1 cellular context compared by ENCODE assay signal in the genomic region with DNA sequence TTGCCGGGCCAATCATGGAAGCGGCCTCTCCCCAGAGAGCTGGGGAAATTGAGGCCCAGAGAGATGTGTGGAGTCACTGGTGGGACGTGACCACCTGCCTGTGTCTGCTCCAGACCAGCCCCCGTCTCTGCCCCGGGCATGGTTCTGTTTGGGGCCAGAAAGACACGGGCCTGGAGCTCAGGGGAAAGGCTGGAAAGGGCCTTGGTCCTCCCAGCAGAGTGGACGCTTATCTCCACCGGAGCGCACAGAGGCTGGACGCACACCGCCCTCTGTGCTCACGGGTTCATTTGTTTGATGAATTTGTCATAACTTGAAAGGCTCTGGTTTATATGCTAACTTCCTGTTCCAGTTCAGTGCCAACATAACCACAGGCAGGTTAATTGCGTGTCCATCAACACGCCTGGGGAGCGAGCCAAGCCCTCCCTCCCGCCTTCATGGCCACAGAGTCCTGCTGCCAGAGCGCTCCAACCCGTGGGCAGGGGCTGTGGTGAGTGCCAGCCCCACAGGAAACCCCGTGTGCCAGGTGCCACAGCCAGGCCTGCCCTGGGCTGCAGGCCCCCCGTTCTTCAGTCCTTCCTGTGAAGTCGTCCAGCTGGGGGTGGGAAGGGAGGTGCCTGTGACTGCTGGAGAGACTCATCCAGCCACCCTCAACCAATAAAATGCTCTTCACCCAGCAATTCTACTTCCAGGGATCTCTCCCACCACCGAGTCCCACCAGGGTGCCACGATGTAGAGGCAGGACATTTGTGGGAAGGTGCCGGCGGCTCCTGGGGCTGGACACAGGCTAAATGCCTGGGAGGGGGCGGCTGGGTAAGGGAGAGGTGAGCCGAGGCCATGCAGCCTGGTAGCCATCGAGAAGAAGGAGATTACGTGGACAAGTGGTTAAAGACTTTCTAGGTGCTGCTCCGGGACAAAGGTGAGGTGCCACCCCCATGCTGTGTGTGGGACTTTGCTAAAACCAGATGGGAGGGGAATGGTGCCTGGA.
TF ChIP-seq lines count a peak whose summit lies in the region.

No MANE protein-coding gene starts in this region.

TF ChIP-seq in K562, 482 proteins besides CTCF, POLR2A, EP300 and RAD21 (continued from another document and continues in another):
- TF ChIP-seq, protein P1, sequence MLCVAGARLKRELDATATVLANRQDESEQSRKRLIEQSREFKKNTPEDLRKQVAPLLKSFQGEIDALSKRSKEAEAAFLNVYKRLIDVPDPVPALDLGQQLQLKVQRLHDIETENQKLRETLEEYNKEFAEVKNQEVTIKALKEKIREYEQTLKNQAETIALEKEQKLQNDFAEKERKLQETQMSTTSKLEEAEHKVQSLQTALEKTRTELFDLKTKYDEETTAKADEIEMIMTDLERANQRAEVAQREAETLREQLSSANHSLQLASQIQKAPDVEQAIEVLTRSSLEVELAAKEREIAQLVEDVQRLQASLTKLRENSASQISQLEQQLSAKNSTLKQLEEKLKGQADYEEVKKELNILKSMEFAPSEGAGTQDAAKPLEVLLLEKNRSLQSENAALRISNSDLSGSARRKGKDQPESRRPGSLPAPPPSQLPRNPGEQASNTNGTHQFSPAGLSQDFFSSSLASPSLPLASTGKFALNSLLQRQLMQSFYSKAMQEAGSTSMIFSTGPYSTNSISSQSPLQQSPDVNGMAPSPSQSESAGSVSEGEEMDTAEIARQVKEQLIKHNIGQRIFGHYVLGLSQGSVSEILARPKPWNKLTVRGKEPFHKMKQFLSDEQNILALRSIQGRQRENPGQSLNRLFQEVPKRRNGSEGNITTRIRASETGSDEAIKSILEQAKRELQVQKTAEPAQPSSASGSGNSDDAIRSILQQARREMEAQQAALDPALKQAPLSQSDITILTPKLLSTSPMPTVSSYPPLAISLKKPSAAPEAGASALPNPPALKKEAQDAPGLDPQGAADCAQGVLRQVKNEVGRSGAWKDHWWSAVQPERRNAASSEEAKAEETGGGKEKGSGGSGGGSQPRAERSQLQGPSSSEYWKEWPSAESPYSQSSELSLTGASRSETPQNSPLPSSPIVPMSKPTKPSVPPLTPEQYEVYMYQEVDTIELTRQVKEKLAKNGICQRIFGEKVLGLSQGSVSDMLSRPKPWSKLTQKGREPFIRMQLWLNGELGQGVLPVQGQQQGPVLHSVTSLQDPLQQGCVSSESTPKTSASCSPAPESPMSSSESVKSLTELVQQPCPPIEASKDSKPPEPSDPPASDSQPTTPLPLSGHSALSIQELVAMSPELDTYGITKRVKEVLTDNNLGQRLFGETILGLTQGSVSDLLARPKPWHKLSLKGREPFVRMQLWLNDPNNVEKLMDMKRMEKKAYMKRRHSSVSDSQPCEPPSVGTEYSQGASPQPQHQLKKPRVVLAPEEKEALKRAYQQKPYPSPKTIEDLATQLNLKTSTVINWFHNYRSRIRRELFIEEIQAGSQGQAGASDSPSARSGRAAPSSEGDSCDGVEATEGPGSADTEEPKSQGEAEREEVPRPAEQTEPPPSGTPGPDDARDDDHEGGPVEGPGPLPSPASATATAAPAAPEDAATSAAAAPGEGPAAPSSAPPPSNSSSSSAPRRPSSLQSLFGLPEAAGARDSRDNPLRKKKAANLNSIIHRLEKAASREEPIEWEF (CRISPR knock-in tag; IDR thresholded peaks at IDR 0.05): no peak
- TF ChIP-seq ARID3B (CRISPR knock-in tag; IDR thresholded peaks at IDR 0.05; ENCODE audit: borderline replicate concordance) (no peak), NR2C1 (IDR thresholded peaks at IDR 0.05) (no peak), NR2C1 (tag; IDR thresholded peaks at IDR 0.05) (no peak), ZNF583 (CRISPR knock-in tag; IDR thresholded peaks at IDR 0.05) (no peak), ZFP1 (CRISPR knock-in tag; IDR thresholded peaks at IDR 0.05) (no peak), TFE3 (CRISPR knock-in tag; IDR thresholded peaks at IDR 0.05) (no peak), SPI1 (IDR thresholded peaks at IDR 0.05; ENCODE audit: borderline replicate concordance, low read depth, low read length) (no peak), FOXA1 (IDR thresholded peaks at IDR 0.05; ENCODE audit: borderline replicate concordance) (no peak), TFAM (CRISPR knock-in tag; conservative IDR thresholded peaks at IDR 0.05) (no peak), CEBPZ (IDR thresholded peaks at IDR 0.05; ENCODE audit: borderline replicate concordance, low read depth, low read length) (no peak), ZNF134 (CRISPR knock-in tag; conservative IDR thresholded peaks at IDR 0.05) (no peak), MLLT1 (IDR thresholded peaks at IDR 0.05) (0 out of 4 replicates have a peak, but pooled peaks of 1 of the 2 experiments have one; percentile 29), TOE1 (IDR thresholded peaks at IDR 0.05; ENCODE audit: borderline replicate concordance) (no peak), TOE1 (CRISPR knock-in tag; IDR thresholded peaks at IDR 0.05; ENCODE audit: borderline replicate concordance, low read depth) (no peak), FIP1L1 (IDR thresholded peaks at IDR 0.05; ENCODE audit: low read depth, low read length, poor library complexity, severe bottlenecking) (no peak), CAMTA2 (CRISPR knock-in tag; conservative IDR thresholded peaks at IDR 0.05) (0 out of 2 replicates have a peak, but pooled peaks have one; percentile 14), SMAD2 (IDR thresholded peaks at IDR 0.05; ENCODE audit: low read depth, low read length) (no peak), PHF20 (IDR thresholded peaks at IDR 0.05; ENCODE audit: partially characterized antibody) (no peak), ZNF124 (CRISPR knock-in tag; IDR thresholded peaks at IDR 0.05) (no peak), MAFK (IDR thresholded peaks at IDR 0.05; ENCODE audit: low read length) (no peak), ZNF57 (CRISPR knock-in tag; IDR thresholded peaks at IDR 0.05) (no peak), GATAD2B (IDR thresholded peaks at IDR 0.05; ENCODE audit: borderline replicate concordance) (no peak), MAFF (IDR thresholded peaks at IDR 0.05; ENCODE audit: low read length) (no peak), TCF3 (CRISPR knock-in tag; IDR thresholded peaks at IDR 0.05) (peak; percentile 22), CLOCK (CRISPR knock-in tag; IDR thresholded peaks at IDR 0.05; ENCODE audit: borderline replicate concordance) (no peak), MEF2A (IDR thresholded peaks at IDR 0.05; ENCODE audit: control insufficient read depth, low read depth, low read length) (no peak), MTA2 (IDR thresholded peaks at IDR 0.05; ENCODE audit: low read depth) (no peak), ZNF212 (CRISPR knock-in tag; IDR thresholded peaks at IDR 0.05) (no peak), FOSL1 (tag; conservative IDR thresholded peaks at IDR 0.05) (peak; percentile 59), MED1 (CRISPR knock-in tag; IDR thresholded peaks at IDR 0.05; ENCODE audit: borderline replicate concordance) (no peak), ZBTB1 (CRISPR knock-in tag; IDR thresholded peaks at IDR 0.05; ENCODE audit: borderline replicate concordance, low read depth) (no peak), SRSF1 (IDR thresholded peaks at IDR 0.05; ENCODE audit: low read depth, low read length) (no peak), RBM34 (IDR thresholded peaks at IDR 0.05; ENCODE audit: borderline replicate concordance, insufficient read depth, low read length) (no peak), ZNF253 (CRISPR knock-in tag; conservative IDR thresholded peaks at IDR 0.05) (no peak), ZNF785 (CRISPR knock-in tag; IDR thresholded peaks at IDR 0.05) (no peak), ZEB2 (IDR thresholded peaks at IDR 0.05) (peak; percentile 51; the same call in 1 of the 2 replicates), CBX3 (IDR thresholded peaks at IDR 0.05; ENCODE audit: borderline replicate concordance in 1 of 2, low read length in 2 of 2) (no peak)
- TF ChIP-seq, protein P2, sequence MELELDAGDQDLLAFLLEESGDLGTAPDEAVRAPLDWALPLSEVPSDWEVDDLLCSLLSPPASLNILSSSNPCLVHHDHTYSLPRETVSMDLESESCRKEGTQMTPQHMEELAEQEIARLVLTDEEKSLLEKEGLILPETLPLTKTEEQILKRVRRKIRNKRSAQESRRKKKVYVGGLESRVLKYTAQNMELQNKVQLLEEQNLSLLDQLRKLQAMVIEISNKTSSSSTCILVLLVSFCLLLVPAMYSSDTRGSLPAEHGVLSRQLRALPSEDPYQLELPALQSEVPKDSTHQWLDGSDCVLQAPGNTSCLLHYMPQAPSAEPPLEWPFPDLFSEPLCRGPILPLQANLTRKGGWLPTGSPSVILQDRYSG (tag; conservative IDR thresholded peaks at IDR 0.05; ENCODE audit: low read depth): no peak
- TF ChIP-seq, protein P3, sequence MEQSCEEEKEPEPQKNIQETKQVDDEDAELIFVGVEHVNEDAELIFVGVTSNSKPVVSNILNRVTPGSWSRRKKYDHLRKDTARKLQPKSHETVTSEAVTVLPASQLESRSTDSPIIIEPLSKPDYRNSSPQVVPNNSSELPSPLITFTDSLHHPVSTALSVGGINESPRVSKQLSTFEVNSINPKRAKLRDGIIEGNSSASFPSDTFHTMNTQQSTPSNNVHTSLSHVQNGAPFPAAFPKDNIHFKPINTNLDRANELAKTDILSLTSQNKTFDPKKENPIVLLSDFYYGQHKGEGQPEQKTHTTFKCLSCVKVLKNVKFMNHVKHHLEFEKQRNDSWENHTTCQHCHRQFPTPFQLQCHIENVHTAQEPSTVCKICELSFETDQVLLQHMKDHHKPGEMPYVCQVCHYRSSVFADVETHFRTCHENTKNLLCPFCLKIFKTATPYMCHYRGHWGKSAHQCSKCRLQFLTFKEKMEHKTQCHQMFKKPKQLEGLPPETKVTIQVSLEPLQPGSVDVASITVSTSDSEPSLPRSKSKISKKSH (CRISPR knock-in tag; IDR thresholded peaks at IDR 0.05): no peak
